Comparison of ENCODE assay signal across 1 cellular context in genomic region chr4:186643501-186644315, GRCh38.
TF ChIP-seq lines count a peak whose summit lies in the region.

No MANE protein-coding gene starts in this region.

TF ChIP-seq in K562, 482 proteins besides CTCF, POLR2A, EP300 and RAD21 (continued from another document and continues in another):
- no peak for TF ChIP-seq ZBTB33 (CRISPR knock-in tag; IDR thresholded peaks at IDR 0.05)
- TF ChIP-seq MLX (CRISPR knock-in tag; conservative IDR thresholded peaks at IDR 0.05) = no peak
- no peak for TF ChIP-seq ZNF282 (CRISPR knock-in tag; IDR thresholded peaks at IDR 0.05)
- no peak for TF ChIP-seq FOXK1 (CRISPR knock-in tag; IDR thresholded peaks at IDR 0.05; ENCODE audit: borderline replicate concordance)
- TF ChIP-seq ZNF589 (CRISPR knock-in tag; IDR thresholded peaks at IDR 0.05; ENCODE audit: low read depth) = no peak
- TF ChIP-seq MAFG (tag; conservative IDR thresholded peaks at IDR 0.05) = peak; percentile 89
- TF ChIP-seq BRD9 (IDR thresholded peaks at IDR 0.05; ENCODE audit: low read depth, partially characterized antibody) = no peak
- TF ChIP-seq EP400 (IDR thresholded peaks at IDR 0.05) = no peak
- TF ChIP-seq ARID2 (IDR thresholded peaks at IDR 0.05) = no peak
- no peak for TF ChIP-seq HOMEZ (CRISPR knock-in tag; IDR thresholded peaks at IDR 0.05)
- no peak for TF ChIP-seq ZKSCAN3 (CRISPR knock-in tag; IDR thresholded peaks at IDR 0.05)
- TF ChIP-seq BCOR (IDR thresholded peaks at IDR 0.05) = no peak
- no peak for TF ChIP-seq SOX6 (IDR thresholded peaks at IDR 0.05)
- TF ChIP-seq BCL6 (CRISPR knock-in tag; IDR thresholded peaks at IDR 0.05) = no peak
- no peak for TF ChIP-seq POLR3G (IDR thresholded peaks at IDR 0.05; ENCODE audit: extremely low read depth, insufficient read length, insufficient replicate concordance)
- no peak for TF ChIP-seq GTF2B (IDR thresholded peaks at IDR 0.05; ENCODE audit: extremely low read depth, insufficient read length)
- TF ChIP-seq RBBP5 (IDR thresholded peaks at IDR 0.05; ENCODE audit: borderline replicate concordance, insufficient read depth, low read length, poor library complexity, severe bottlenecking) = no peak
- TF ChIP-seq HLTF (IDR thresholded peaks at IDR 0.05) = no peak
- TF ChIP-seq SIX5 (IDR thresholded peaks at IDR 0.05; ENCODE audit: borderline replicate concordance in 1 of 2, insufficient read depth in 1 of 2, low read depth in 1 of 2, low read length in 2 of 2) = no peak
- TF ChIP-seq, protein P1, sequence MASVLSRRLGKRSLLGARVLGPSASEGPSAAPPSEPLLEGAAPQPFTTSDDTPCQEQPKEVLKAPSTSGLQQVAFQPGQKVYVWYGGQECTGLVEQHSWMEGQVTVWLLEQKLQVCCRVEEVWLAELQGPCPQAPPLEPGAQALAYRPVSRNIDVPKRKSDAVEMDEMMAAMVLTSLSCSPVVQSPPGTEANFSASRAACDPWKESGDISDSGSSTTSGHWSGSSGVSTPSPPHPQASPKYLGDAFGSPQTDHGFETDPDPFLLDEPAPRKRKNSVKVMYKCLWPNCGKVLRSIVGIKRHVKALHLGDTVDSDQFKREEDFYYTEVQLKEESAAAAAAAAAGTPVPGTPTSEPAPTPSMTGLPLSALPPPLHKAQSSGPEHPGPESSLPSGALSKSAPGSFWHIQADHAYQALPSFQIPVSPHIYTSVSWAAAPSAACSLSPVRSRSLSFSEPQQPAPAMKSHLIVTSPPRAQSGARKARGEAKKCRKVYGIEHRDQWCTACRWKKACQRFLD (CRISPR knock-in tag; IDR thresholded peaks at IDR 0.05) = no peak
- TF ChIP-seq NFRKB (IDR thresholded peaks at IDR 0.05; ENCODE audit: low read depth) = no peak
- TF ChIP-seq PRDM10 (IDR thresholded peaks at IDR 0.05; ENCODE audit: partially characterized antibody) = no peak
- no peak for TF ChIP-seq CEBPG (CRISPR knock-in tag; IDR thresholded peaks at IDR 0.05)
- TF ChIP-seq CEBPG (tag; conservative IDR thresholded peaks at IDR 0.05 in 1 of 2, IDR thresholded peaks at IDR 0.05 in 1 of 2) = peak in 1 of 2 experiments; percentile 65; a peak in 2 of 4 replicates
- TF ChIP-seq FOXA3 (CRISPR knock-in tag; conservative IDR thresholded peaks at IDR 0.05 in 1 of 2, IDR thresholded peaks at IDR 0.05 in 1 of 2) = no peak
- no peak for TF ChIP-seq CCNT2 (IDR thresholded peaks at IDR 0.05; ENCODE audit: borderline replicate concordance, extremely low read depth, insufficient read length, low read depth, low read length)
- TF ChIP-seq, protein P2, sequence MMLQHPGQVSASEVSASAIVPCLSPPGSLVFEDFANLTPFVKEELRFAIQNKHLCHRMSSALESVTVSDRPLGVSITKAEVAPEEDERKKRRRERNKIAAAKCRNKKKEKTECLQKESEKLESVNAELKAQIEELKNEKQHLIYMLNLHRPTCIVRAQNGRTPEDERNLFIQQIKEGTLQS (IDR thresholded peaks at IDR 0.05) = peak; percentile 87
- TF ChIP-seq, protein P2 (CRISPR knock-in tag; conservative IDR thresholded peaks at IDR 0.05) = no peak
- TF ChIP-seq, protein P3, sequence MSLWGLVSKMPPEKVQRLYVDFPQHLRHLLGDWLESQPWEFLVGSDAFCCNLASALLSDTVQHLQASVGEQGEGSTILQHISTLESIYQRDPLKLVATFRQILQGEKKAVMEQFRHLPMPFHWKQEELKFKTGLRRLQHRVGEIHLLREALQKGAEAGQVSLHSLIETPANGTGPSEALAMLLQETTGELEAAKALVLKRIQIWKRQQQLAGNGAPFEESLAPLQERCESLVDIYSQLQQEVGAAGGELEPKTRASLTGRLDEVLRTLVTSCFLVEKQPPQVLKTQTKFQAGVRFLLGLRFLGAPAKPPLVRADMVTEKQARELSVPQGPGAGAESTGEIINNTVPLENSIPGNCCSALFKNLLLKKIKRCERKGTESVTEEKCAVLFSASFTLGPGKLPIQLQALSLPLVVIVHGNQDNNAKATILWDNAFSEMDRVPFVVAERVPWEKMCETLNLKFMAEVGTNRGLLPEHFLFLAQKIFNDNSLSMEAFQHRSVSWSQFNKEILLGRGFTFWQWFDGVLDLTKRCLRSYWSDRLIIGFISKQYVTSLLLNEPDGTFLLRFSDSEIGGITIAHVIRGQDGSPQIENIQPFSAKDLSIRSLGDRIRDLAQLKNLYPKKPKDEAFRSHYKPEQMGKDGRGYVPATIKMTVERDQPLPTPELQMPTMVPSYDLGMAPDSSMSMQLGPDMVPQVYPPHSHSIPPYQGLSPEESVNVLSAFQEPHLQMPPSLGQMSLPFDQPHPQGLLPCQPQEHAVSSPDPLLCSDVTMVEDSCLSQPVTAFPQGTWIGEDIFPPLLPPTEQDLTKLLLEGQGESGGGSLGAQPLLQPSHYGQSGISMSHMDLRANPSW (CRISPR knock-in tag; IDR thresholded peaks at IDR 0.05) = no peak
- no peak for TF ChIP-seq SMAD4 (CRISPR knock-in tag; conservative IDR thresholded peaks at IDR 0.05)
- no peak for TF ChIP-seq SNRNP70 (optimal IDR thresholded peaks at IDR 0.05; ENCODE audit: low read depth, low read length)
- TF ChIP-seq CEBPB (tag; IDR thresholded peaks at IDR 0.05) = peak; percentile 64
- TF ChIP-seq HDGF (IDR thresholded peaks at IDR 0.05) = no peak
- TF ChIP-seq, protein P4, sequence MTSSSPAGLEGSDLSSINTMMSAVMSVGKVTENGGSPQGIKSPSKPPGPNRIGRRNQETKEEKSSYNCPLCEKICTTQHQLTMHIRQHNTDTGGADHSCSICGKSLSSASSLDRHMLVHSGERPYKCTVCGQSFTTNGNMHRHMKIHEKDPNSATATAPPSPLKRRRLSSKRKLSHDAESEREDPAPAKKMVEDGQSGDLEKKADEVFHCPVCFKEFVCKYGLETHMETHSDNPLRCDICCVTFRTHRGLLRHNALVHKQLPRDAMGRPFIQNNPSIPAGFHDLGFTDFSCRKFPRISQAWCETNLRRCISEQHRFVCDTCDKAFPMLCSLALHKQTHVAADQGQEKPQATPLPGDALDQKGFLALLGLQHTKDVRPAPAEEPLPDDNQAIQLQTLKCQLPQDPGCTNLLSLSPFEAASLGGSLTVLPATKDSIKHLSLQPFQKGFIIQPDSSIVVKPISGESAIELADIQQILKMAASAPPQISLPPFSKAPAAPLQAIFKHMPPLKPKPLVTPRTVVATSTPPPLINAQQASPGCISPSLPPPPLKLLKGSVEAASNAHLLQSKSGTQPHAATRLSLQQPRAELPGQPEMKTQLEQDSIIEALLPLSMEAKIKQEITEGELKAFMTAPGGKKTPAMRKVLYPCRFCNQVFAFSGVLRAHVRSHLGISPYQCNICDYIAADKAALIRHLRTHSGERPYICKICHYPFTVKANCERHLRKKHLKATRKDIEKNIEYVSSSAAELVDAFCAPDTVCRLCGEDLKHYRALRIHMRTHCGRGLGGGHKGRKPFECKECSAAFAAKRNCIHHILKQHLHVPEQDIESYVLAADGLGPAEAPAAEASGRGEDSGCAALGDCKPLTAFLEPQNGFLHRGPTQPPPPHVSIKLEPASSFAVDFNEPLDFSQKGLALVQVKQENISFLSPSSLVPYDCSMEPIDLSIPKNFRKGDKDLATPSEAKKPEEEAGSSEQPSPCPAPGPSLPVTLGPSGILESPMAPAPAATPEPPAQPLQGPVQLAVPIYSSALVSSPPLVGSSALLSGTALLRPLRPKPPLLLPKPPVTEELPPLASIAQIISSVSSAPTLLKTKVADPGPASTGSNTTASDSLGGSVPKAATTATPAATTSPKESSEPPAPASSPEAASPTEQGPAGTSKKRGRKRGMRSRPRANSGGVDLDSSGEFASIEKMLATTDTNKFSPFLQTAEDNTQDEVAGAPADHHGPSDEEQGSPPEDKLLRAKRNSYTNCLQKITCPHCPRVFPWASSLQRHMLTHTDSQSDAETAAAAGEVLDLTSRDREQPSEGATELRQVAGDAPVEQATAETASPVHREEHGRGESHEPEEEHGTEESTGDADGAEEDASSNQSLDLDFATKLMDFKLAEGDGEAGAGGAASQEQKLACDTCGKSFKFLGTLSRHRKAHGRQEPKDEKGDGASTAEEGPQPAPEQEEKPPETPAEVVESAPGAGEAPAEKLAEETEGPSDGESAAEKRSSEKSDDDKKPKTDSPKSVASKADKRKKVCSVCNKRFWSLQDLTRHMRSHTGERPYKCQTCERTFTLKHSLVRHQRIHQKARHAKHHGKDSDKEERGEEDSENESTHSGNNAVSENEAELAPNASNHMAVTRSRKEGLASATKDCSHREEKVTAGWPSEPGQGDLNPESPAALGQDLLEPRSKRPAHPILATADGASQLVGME (CRISPR knock-in tag; IDR thresholded peaks at IDR 0.05) = no peak
- no peak for TF ChIP-seq ESRRB (CRISPR knock-in tag; IDR thresholded peaks at IDR 0.05; ENCODE audit: borderline replicate concordance)
- TF ChIP-seq ZNF121 (CRISPR knock-in tag; conservative IDR thresholded peaks at IDR 0.05) = no peak
- no peak for TF ChIP-seq VEZF1 (CRISPR knock-in tag; IDR thresholded peaks at IDR 0.05)
- TF ChIP-seq FOXJ3 (CRISPR knock-in tag; IDR thresholded peaks at IDR 0.05) = no peak
